16 cellular contexts compared by ENCODE assay signal in genomic region chr1:235002706-235003300, GRCh38.
"Had no signal": no experiment of that assay in that cellular context is flagged by ENCODE, and none has a peak within 500 bp of the region (broad histone marks: within the 10 kb centered on the region; RNA-seq: fewer than 3 reads in every experiment).

No MANE protein-coding gene starts in this region.

- H3K9me3 Mint-ChIP-seq: T-cell had no signal

- H3K36me3 ChIP-seq: adrenal gland, cardiac muscle cell, transverse colon had no signal

- H3K27ac ChIP-seq: adrenal gland, cardiac muscle cell, skin epidermis, transverse colon had no signal

- H3K4me2 ChIP-seq: SK-N-SH had no signal

- H3K27me3 ChIP-seq: adrenal gland, cardiac muscle cell, transverse colon had no signal

- H3K4me3 ChIP-seq: adrenal gland, cardiac muscle cell, mucosa of descending colon, skin epidermis, transverse colon had no signal

- H3K4me3 Mint-ChIP-seq: activated naive CD4-positive, alpha-beta T cell treated with anti-CD3 and anti-CD28 coated beads for 36 hours; naive thymus-derived CD4-positive, alpha-beta T cell; T-cell had no signal

- H3K9ac ChIP-seq: SK-N-SH had no signal

- H3K27me3 Mint-ChIP-seq: naive thymus-derived CD4-positive, alpha-beta T cell; T-cell had no signal

- H3K36me3 Mint-ChIP-seq: T-cell had no signal

- H3K9me3 ChIP-seq: adrenal gland, mucosa of descending colon, SK-N-SH, transverse colon had no signal

- H3K27ac Mint-ChIP-seq: activated naive CD4-positive, alpha-beta T cell treated with anti-CD3 and anti-CD28 coated beads for 36 hours; T-cell had no signal

- ATAC-seq: left lobe of liver; mucosa of descending colon; naive thymus-derived CD4-positive, alpha-beta T cell; T-cell had no signal

- DNase-seq: activated CD4-positive, alpha-beta T cell treated with anti-CD3 and anti-CD28 coated beads for 1 hour; activated CD8-positive, alpha-beta memory T cell treated with anti-CD3 and anti-CD28 coated beads, Interleukin-2, amount 50 U/mL, for 48 hours; activated naive CD4-positive, alpha-beta T cell treated with anti-CD3 and anti-CD28 coated beads for 36 hours; mucosa of descending colon; naive thymus-derived CD4-positive, alpha-beta T cell; SK-N-SH; stimulated activated CD4-positive, alpha-beta T cell treated with anti-CD3 and anti-CD28 coated beads, Interleukin-15, amount 100 ng/mL, for 24 hours; stimulated activated CD4-positive, alpha-beta T cell treated with anti-CD3 and anti-CD28 coated beads, Interleukin-4, amount 100 ng/mL, for 1 hour; stimulated activated naive CD4-positive, alpha-beta T cell; T-cell; T1000; transverse colon had no signal
